Comparison of ENCODE assay signal across 14 cellular contexts in the genomic region with DNA sequence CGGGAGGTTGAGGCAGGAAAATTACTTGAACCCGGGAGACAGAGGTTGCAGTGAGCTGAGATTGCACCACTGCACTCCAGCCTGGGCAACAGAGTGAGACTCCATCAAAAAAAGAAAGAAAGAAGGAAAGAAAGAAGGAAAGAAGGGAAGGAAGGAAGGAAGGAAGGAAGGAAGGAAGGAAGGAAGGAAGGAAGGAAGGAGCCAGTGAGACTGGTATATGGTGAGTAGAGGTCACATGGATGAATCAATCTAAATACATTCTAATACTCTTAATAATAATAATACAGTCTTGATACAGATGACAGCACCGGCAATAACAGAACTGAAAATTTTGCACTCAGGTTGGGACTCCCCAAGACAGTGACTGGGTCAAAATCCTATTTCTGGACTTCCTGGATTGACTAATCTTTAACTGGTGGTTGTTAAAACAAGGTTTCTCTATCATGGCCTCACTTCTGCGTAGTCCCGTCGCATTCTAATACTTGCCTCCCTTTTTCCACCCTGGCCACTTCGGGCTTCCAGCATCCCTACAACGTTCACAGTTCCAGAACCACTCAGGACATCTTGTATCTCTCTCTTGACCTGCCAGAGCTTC. TPM values are rescaled to one million over a fixed set of nuclear protein-coding genes. Genes with fewer than 3 reads are reported as not detected.
DNase-seq lines count a peak whose midpoint lies in the region; ATAC-seq and TF ChIP-seq lines count a peak whose summit lies in the region.
"Had no signal": no experiment of that assay in that cellular context is flagged by ENCODE, and none has a peak within 500 bp of the region (broad histone marks: within the 10 kb centered on the region; RNA-seq: fewer than 3 reads in every experiment).

No MANE protein-coding gene starts in this region.

- intact Hi-C loops in activated B cell treated with CpG ODN at 0.5 μM for 24 hours (cut with micrococcal nuclease) = no loop called here
- intact Hi-C loops in lower lobe of right lung (cut with DNase I) = no loop called here

- ATAC-seq in GM18868 (IDR thresholded peaks at IDR 0.05; ENCODE audit: unreplicated experiment) (peak; percentile 99), GM21515 (IDR thresholded peaks at IDR 0.05; ENCODE audit: unreplicated experiment) (peak; percentile 99), HG03064 (IDR thresholded peaks at IDR 0.05; ENCODE audit: low read depth, unreplicated experiment) (peak; percentile 99), activated B cell treated with CpG ODN at 0.5 μM for 24 hours (ENCODE audit: low read depth) (peak; percentile 75), left lobe of liver (no peak), lower lobe of right lung (no peak)
- ATAC-seq: activated T-cell treated with anti-CD3 and anti-CD28 coated beads, Interleukin-2, amount 50 U/mL, for 4 hours; stimulated activated naive CD8-positive, alpha-beta T cell treated with anti-CD3 and anti-CD28 coated beads, Interleukin-15, Interleukin-2, amounts not matched to agents 100 U/mL and 50 U/mL, for 24 hours had no signal

- H3K36me3 Mint-ChIP-seq in activated B cell treated with CpG ODN at 0.5 μM for 24 hours (ENCODE audit: low read depth) = no peaks in the 10 kb centered on the region
- H3K36me3 Mint-ChIP-seq in immature natural killer cell = no peaks in the 10 kb centered on the region

- POLR2A ChIA-PET in activated B cell treated with CpG ODN at 0.5 μM for 24 hours (lab: Charles Lee) = no interaction called here

- H3K27ac ChIP-seq in lower lobe of right lung = no peak overlapping the region
- H3K27ac ChIP-seq: cardiac muscle cell, neutrophil had no signal

- no peaks in the 10 kb centered on the region for H3K9me3 ChIP-seq in lower lobe of right lung
- H3K9me3 ChIP-seq: neutrophil had no signal

- H3K4me3 Mint-ChIP-seq in activated B cell treated with CpG ODN at 0.5 μM for 24 hours (no peak overlapping the region), immature natural killer cell (no peak overlapping the region)
- H3K4me3 Mint-ChIP-seq: activated T-cell treated with anti-CD3 and anti-CD28 coated beads, Interleukin-2, amount 50 U/mL, for 4 hours had no signal

- H3K4me1 Mint-ChIP-seq in activated B cell treated with CpG ODN at 0.5 μM for 24 hours (peaks cover 4% of the 10 kb centered on the region), immature natural killer cell (no peaks in the 10 kb centered on the region)

- H3K27me3 ChIP-seq in lower lobe of right lung (ENCODE audit: low read depth) = no peaks in the 10 kb centered on the region
- H3K27me3 ChIP-seq: cardiac muscle cell, neutrophil had no signal

- no peak overlapping the region for H3K4me3 ChIP-seq in lower lobe of right lung
- H3K4me3 ChIP-seq: cardiac muscle cell had no signal

- CTCF ChIA-PET in activated B cell treated with CpG ODN at 0.5 μM for 24 hours (lab: Charles Lee) = no interaction called here

- H3K27me3 Mint-ChIP-seq in activated B cell treated with CpG ODN at 0.5 μM for 24 hours (peaks cover 2% of the 10 kb centered on the region), immature natural killer cell (ENCODE audit: low read depth in 3 of 3) (peaks cover 3 to 4% (median 3%) of the 10 kb centered on the region in 3 donors)

- H3K4me1 ChIP-seq in lower lobe of right lung = no peaks in the 10 kb centered on the region

- no peak overlapping the region for H3K27ac Mint-ChIP-seq in activated B cell treated with CpG ODN at 0.5 μM for 24 hours
- H3K27ac Mint-ChIP-seq in immature natural killer cell = no peak overlapping the region

- H3K9me3 Mint-ChIP-seq in activated B cell treated with CpG ODN at 0.5 μM for 24 hours (no peaks in the 10 kb centered on the region), immature natural killer cell (no peaks in the 10 kb centered on the region)
- H3K9me3 Mint-ChIP-seq: activated T-cell treated with anti-CD3 and anti-CD28 coated beads, Interleukin-2, amount 50 U/mL, for 4 hours had no signal

- DNase-seq in activated B cell treated with CpG ODN at 0.5 μM for 24 hours (no peak), cerebellar nuclear complex (lab: John Stamatoyannopoulos, UW) (no peak), immature natural killer cell (no peak), left lobe of liver (ENCODE audit: low spot score) (no peak), lower lobe of right lung (no peak)
- DNase-seq: activated T-cell treated with anti-CD3 and anti-CD28 coated beads, Interleukin-2, amount 50 U/mL, for 4 hours; Calu3; islet precursor cell; stimulated activated naive CD8-positive, alpha-beta T cell treated with anti-CD3 and anti-CD28 coated beads, Interleukin-15, Interleukin-2, amounts not matched to agents 100 U/mL and 50 U/mL, for 24 hours had no signal

- no peaks in the 10 kb centered on the region for H3K36me3 ChIP-seq in lower lobe of right lung
- H3K36me3 ChIP-seq: cardiac muscle cell, neutrophil had no signal

- no peak for TF ChIP-seq CTCF in activated B cell treated with CpG ODN at 0.5 μM for 24 hours (IDR thresholded peaks at IDR 0.05)
- TF ChIP-seq CTCF in lower lobe of right lung (IDR thresholded peaks at IDR 0.05) = no peak

RNA-seq across cellular contexts. Expression of a gene that starts 53.5 kb away (rescaled TPM):
- total RNA-seq in activated B cell treated with CpG ODN at 0.5 μM for 24 hours (234 and 248 TPM in 2 replicates), left lobe of liver (63.4 TPM), lower lobe of right lung (162 TPM)
- polyA plus RNA-seq in immature natural killer cell = 100 to 1,000 TPM; 136 to 163 (median 162) TPM

Comparison
In these comparisons a context has a peak if more than half of its experiments do, and no peak if none do; other contexts are left out.
1. ATAC-seq: peak in GM18868 (single experiment), GM21515 (single experiment), HG03064 (single experiment) and activated B cell treated with CpG ODN at 0.5 μM for 24 hours (single experiment); none in left lobe of liver (single experiment) and lower lobe of right lung (0 of 2).